8 cellular contexts compared by ENCODE assay signal in genomic region chr5:1344975-1345838, GRCh38. TPM values are rescaled to one million over a fixed set of nuclear protein-coding genes. Genes with fewer than 3 reads are reported as not detected.
DNase-seq lines count a peak whose midpoint lies in the region; ATAC-seq and TF ChIP-seq lines count a peak whose summit lies in the region.

TSS of gene CLPTM1L (minus strand) at chr5:1345099. CDS start at chr5:1344841, 258 bp downstream.

- peak within 1 kb of the TSS; percentile 64 for H3K27ac ChIP-seq in angular gyrus (ENCODE audit: low read depth, low read length)
- H3K27ac ChIP-seq in right atrium auricular region = peak within 1 kb of the TSS; percentile 90 to 92
- H3K27ac ChIP-seq in urinary bladder (ENCODE audit: low read depth) = peak within 1 kb of the TSS; percentile 80

- peaks cover 0 to 25% of the 10 kb centered on the region in 2 donors for H3K4me1 ChIP-seq in right atrium auricular region
- no peaks in the 10 kb centered on the region for H3K4me1 ChIP-seq in urinary bladder (ENCODE audit: insufficient read depth)

- H3K36me3 ChIP-seq in right atrium auricular region = peaks cover 22% of the 10 kb centered on the region
- no peaks in the 10 kb centered on the region for H3K36me3 ChIP-seq in urinary bladder (ENCODE audit: insufficient read depth)

- peak within 1 kb of the TSS; percentile 89 to 96 for H3K4me3 ChIP-seq in right atrium auricular region
- H3K4me3 ChIP-seq in urinary bladder (ENCODE audit: low read depth, low read length) = peak within 1 kb of the TSS; percentile 98

- no peaks in the 10 kb centered on the region for H3K27me3 ChIP-seq in right atrium auricular region

- TF ChIP-seq CTCF in GM13977 (IDR thresholded peaks at IDR 0.05; ENCODE audit: extremely low read depth, insufficient read depth, missing control alignments) = no peak
- TF ChIP-seq CTCF in right atrium auricular region (IDR thresholded peaks at IDR 0.05) = no peak

- under 1% methylated on average over 87 of the region's 87 CpGs for WGBS in urinary bladder

- in situ Hi-C loops in GM13977 (cut with MboI; ENCODE audit: low pct_unique_long_range_greater_than_20kb, low sequenced_read_pairs, unreplicated experiment) = no loop called here

- DNase-seq in GM13977 (ENCODE audit: low spot score) = peak; percentile 99
- peak; percentile 9 for DNase-seq in NCI-H1436 treated with DMSO at 0.1 percent for 48 hours (lab: John Stamatoyannopoulos, UW)
- DNase-seq in T-helper 2 cell = peak; percentile 80 to 93 (median 84)
- peak; percentile 73 for DNase-seq in right atrium auricular region (ENCODE audit: low spot score)
- peak; percentile 35 for DNase-seq in pulmonary artery endothelial cell (ENCODE audit: low read depth, low spot score)

- ATAC-seq in HG02840 (IDR thresholded peaks at IDR 0.05; ENCODE audit: low FRiP score, unreplicated experiment) = peak; percentile 75

- no peaks in the 10 kb centered on the region for H3K9me3 ChIP-seq in right atrium auricular region

RNA-seq across cellular contexts. Expression of gene CLPTM1L, which starts in this region (rescaled TPM):
- 10 to 100 TPM; 56.6 to 85.4 TPM for total RNA-seq in right atrium auricular region
- total RNA-seq in pulmonary artery endothelial cell = 343 and 431 TPM in 2 replicates
- total RNA-seq in urinary bladder = 72.8 TPM
- 85.3 TPM for polyA plus RNA-seq in urinary bladder

Comparison
In these comparisons a context has a peak if more than half of its experiments do, and no peak if none do; other contexts are left out.
1. Peak in every context shown above with its lines: DNase-seq, ATAC-seq, H3K4me3 ChIP-seq and H3K27ac ChIP-seq.
2. DNase-seq: peak in every context shown above with its lines; median percentile 99 in GM13977; 84 in T-helper 2 cell; 73 in right atrium auricular region; 35 in pulmonary artery endothelial cell; 9 in NCI-H1436 treated with DMSO at 0.1 percent for 48 hours.